Comparison of ENCODE assay signal across 1 cellular context in genomic region chr9:34664281-34665108, GRCh38.
A peak's percentile ranks its signal among the peaks of the same experiment; 100 is the strongest.
TF ChIP-seq lines count a peak whose summit lies in the region.

No MANE protein-coding gene starts in this region.

TF ChIP-seq in HepG2, 621 proteins besides CTCF, POLR2A, EP300 and RAD21 (continued from another document):
- TF ChIP-seq, protein P1, sequence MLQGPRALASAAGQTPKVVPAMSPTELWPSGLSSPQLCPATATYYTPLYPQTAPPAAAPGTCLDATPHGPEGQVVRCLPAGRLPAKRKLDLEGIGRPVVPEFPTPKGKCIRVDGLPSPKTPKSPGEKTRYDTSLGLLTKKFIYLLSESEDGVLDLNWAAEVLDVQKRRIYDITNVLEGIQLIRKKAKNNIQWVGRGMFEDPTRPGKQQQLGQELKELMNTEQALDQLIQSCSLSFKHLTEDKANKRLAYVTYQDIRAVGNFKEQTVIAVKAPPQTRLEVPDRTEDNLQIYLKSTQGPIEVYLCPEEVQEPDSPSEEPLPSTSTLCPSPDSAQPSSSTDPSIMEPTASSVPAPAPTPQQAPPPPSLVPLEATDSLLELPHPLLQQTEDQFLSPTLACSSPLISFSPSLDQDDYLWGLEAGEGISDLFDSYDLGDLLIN (CRISPR knock-in tag; IDR thresholded peaks at IDR 0.05; ENCODE audit: borderline replicate concordance), result no peak
- TF ChIP-seq HMGA1 (CRISPR knock-in tag; conservative IDR thresholded peaks at IDR 0.05) (no peak), ZSCAN20 (CRISPR knock-in tag; IDR thresholded peaks at IDR 0.05; ENCODE audit: borderline replicate concordance) (no peak), SKI (IDR thresholded peaks at IDR 0.05; ENCODE audit: partially characterized antibody) (no peak), MIER3 (CRISPR knock-in tag; IDR thresholded peaks at IDR 0.05; ENCODE audit: borderline replicate concordance) (no peak; the same call in 1 of the 2 replicates), ZMYM3 (CRISPR knock-in tag; IDR thresholded peaks at IDR 0.05) (no peak), SOX6 (IDR thresholded peaks at IDR 0.05) (no peak), SOX6 (CRISPR knock-in tag; IDR thresholded peaks at IDR 0.05) (0 out of 2 replicates have a peak, but pooled peaks have one; percentile 15), ASH2L (IDR thresholded peaks at IDR 0.05; ENCODE audit: insufficient read length, low read depth, low read length) (no peak), ZNF562 (CRISPR knock-in tag; IDR thresholded peaks at IDR 0.05; ENCODE audit: borderline replicate concordance) (no peak), ZFP1 (CRISPR knock-in tag; IDR thresholded peaks at IDR 0.05) (no peak), ZNF331 (CRISPR knock-in tag; IDR thresholded peaks at IDR 0.05) (no peak), CBX2 (IDR thresholded peaks at IDR 0.05; ENCODE audit: low read depth, low read length) (no peak), CBX2 (CRISPR knock-in tag; IDR thresholded peaks at IDR 0.05; ENCODE audit: low read depth) (no peak), MXI1 (IDR thresholded peaks at IDR 0.05; ENCODE audit: borderline replicate concordance, low read depth, low read length) (0 out of 3 replicates have a peak, but pooled peaks have one; percentile 1)
